ENCODE assay signal across 29 cellular contexts in genomic region chr17:6679241-6679640, GRCh38. TPM values are rescaled to one million over a fixed set of nuclear protein-coding genes. Genes with fewer than 3 reads are reported as not detected.
"Had no signal": no experiment of that assay in that cellular context is flagged by ENCODE, and none has a peak within 500 bp of the region (broad histone marks: within the 10 kb centered on the region; RNA-seq: fewer than 3 reads in every experiment).

No MANE protein-coding gene starts in this region.

- H3K36me3 ChIP-seq: left ventricle myocardium inferior, pancreas, prostate gland, spleen, tibial nerve, uterus had no signal

- H3K9me3 ChIP-seq: left ventricle myocardium inferior, mucosa of descending colon, pancreas, prostate gland, spleen, tibial nerve, uterus had no signal

- H3K4me1 ChIP-seq: left ventricle myocardium inferior, pancreas, prostate gland, tibial nerve, uterus had no signal

- H3K27ac ChIP-seq: left ventricle myocardium inferior, pancreas, prostate gland, spleen, tibial nerve, uterus had no signal

- DNase-seq: hypothalamus; immature natural killer cell; left ventricle myocardium inferior; midbrain; mucosa of descending colon; naive thymus-derived CD4-positive, alpha-beta T cell; pancreas; retina; right cardiac atrium; small intestine; spleen; stimulated activated CD4-positive, alpha-beta T cell treated with anti-CD3 and anti-CD28 coated beads, Interleukin-2, amount 100 ng/mL, for 48 hours; stimulated activated CD4-positive, alpha-beta T cell treated with anti-CD3 and anti-CD28 coated beads, Interleukin-4, amount 100 ng/mL, for 4 hours; stimulated activated CD8-positive, alpha-beta memory T cell treated with anti-CD3 and anti-CD28 coated beads, Interleukin-4, amount 100 ng/mL, for 48 hours; stimulated activated naive CD4-positive, alpha-beta T cell treated with Interleukin-2 at 50 U/mL for 16 hours; stimulated activated naive CD8-positive, alpha-beta T cell treated with anti-CD3 and anti-CD28 coated beads, Interleukin-15, amount 100 ng/mL, for 72 hours; substantia nigra; uterus had no signal

- ATAC-seq: mucosa of descending colon; naive thymus-derived CD4-positive, alpha-beta T cell; natural killer cell treated with Interleukin-12 subunit alpha and Interleukin-12 subunit beta and Interleukin-15 and Interleukin-18, amount 100 ng/mL, for 72 hours; pancreas; right cardiac atrium; sciatic nerve; stimulated activated memory B cell treated with anti-CD40 and anti-IgM and Interleukin-4, amounts not matched to agents 10 μg/mL and 1 μg/mL and 100 μg/mL, for 72 hours; stimulated activated naive CD8-positive, alpha-beta T cell treated with anti-CD3 and anti-CD28 coated beads, Interleukin-15, amount 100 ng/mL, for 72 hours had no signal

- H3K4me3 ChIP-seq: left ventricle myocardium inferior, lung, mucosa of descending colon, pancreas, prostate gland, spleen, tibial nerve, uterus had no signal

- H3K27me3 ChIP-seq: pancreas had no signal

RNA-seq across cellular contexts. Expression of gene SLC13A5, which starts 33.9 kb away (rescaled TPM):
- total RNA-seq: left ventricle myocardium inferior; lower leg skin; mucosa of descending colon; myocyte; naive thymus-derived CD4-positive, alpha-beta T cell; natural killer cell treated with Interleukin-12 subunit alpha and Interleukin-12 subunit beta and Interleukin-15 and Interleukin-18, amount 100 ng/mL, for 72 hours; osteoblast; right cardiac atrium; tibial nerve; ureter had no signal
- polyA plus RNA-seq: immature natural killer cell; lung; naive thymus-derived CD4-positive, alpha-beta T cell; neural cell; right cardiac atrium had no signal
